In genomic region chr7:56106108-56107073, GRCh38 we compare ENCODE assay signal across 8 cellular contexts.
DNase-seq lines count a peak whose midpoint lies in the region; ATAC-seq lines count a peak whose summit lies in the region.

A gene with protein sequence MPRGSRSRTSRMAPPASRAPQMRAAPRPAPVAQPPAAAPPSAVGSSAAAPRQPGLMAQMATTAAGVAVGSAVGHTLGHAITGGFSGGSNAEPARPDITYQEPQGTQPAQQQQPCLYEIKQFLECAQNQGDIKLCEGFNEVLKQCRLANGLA (minus strand): TSS chr7:56106476. CDS start chr7:56106413, 63 bp downstream.

- H3K27me3 ChIP-seq in layer of hippocampus (ENCODE audit: control insufficient read depth, insufficient read depth, low read length) = no peaks in the 10 kb centered on the region

- H3K27ac ChIP-seq in layer of hippocampus (ENCODE audit: low read depth, low read length) = peak within 1 kb of the TSS; percentile 78

- peak; percentile 100 for DNase-seq in Ammon's horn (ENCODE audit: low spot score)
- DNase-seq in GM19238 (ENCODE audit: insufficient read length, low spot score) = peak; percentile 96
- peak; percentile 100 for DNase-seq in NCI-H510A treated with DMSO at 0.1 percent for 48 hours (lab: John Stamatoyannopoulos, UW)
- peak; percentile 88 for DNase-seq in activated CD4-positive, alpha-beta T cell treated with anti-CD3 and anti-CD28 coated beads for 1 hour
- peak; percentile 84 to 95 for DNase-seq in cerebellar nuclear complex (lab: John Stamatoyannopoulos, UW)
- DNase-seq in stimulated activated CD4-positive, alpha-beta T cell treated with anti-CD3 and anti-CD28 coated beads, Interleukin-1b, Interleukin-23, amount 100 ng/mL, for 4 hours (ENCODE audit: low read depth in 2 of 2) = peak; percentile 79 to 84

- ATAC-seq in HG03442 (IDR thresholded peaks at IDR 0.05; ENCODE audit: unreplicated experiment) = peak; percentile 100

Comparison
In these comparisons a context has a peak if more than half of its experiments do, and no peak if none do; other contexts are left out.
1. Peak in every context shown above with its lines: DNase-seq, ATAC-seq and H3K27ac ChIP-seq.